Comparison of ENCODE assay signal across 7 cellular contexts in the genomic region with DNA sequence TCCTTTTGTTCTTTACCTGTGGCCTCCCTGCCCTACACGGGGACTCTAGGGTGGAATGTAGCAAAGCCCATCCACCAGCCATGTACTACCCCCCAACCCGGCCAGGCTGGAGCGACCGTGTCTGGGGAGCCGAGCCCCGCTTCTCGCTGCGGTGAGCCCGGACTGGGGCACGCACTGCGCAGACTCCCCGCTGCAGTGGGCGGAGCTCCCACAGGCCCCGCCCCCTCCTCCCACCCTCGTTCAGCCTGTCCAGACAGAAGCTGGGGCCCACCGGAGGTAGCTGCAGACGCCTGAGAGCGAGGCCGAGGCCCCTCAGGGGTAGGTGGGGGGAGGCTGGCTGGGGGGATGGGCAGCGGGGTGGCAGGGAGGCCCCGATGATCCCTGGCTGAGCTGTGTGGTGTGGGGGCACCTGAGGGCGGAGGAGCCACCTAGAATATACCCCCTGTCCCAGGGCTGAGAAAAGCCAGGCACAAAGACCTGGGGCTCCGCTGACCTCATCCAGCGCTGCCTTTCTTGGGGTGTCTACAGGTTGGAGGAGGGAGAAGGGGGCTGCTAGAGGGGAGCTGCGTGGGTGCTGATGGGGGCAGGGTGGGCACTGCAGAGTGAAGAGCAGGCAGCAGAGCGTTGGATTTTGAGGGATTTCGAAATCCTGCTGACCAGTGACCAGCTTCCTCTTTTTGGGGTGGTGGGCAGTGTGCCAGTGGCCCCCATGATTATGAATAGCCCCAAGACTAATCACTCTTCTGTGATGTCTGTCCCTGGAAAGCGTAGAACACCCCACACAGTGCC. TPM values are rescaled to one million over a fixed set of nuclear protein-coding genes. Genes with fewer than 3 reads are reported as not detected.
A peak's percentile ranks its signal among the peaks of the same experiment; 100 is the strongest.
DNase-seq lines count a peak whose midpoint lies in the region; ATAC-seq and TF ChIP-seq lines count a peak whose summit lies in the region.

No MANE protein-coding gene starts in this region.

- intact Hi-C loops in body of pancreas (cut with DNase I) = no loop called here

- ATAC-seq in body of pancreas (peak; percentile 59), HG03457 (IDR thresholded peaks at IDR 0.05; ENCODE audit: unreplicated experiment) (no peak)

- H3K9me3 ChIP-seq in GM23248 (ENCODE audit: low read depth) = no peaks in the 10 kb centered on the region
- no peaks in the 10 kb centered on the region for H3K9me3 ChIP-seq in SJSA1 (replicated peaks)
- no peaks in the 10 kb centered on the region for H3K9me3 ChIP-seq in body of pancreas
- H3K9me3 ChIP-seq in iPS-18a (ENCODE audit: control insufficient read depth, low read depth, low read length) = no peaks in the 10 kb centered on the region

- H3K4me1 ChIP-seq in GM23248 (ENCODE audit: insufficient read depth) (no peaks in the 10 kb centered on the region), SJSA1 (replicated peaks) (peaks cover 4% of the 10 kb centered on the region; the same call in 1 of the 2 replicates), body of pancreas (no peaks in the 10 kb centered on the region), iPS-18a (ENCODE audit: control insufficient read depth, low read depth, low read length) (peaks cover 7% of the 10 kb centered on the region)

- no peaks in the 10 kb centered on the region for H3K79me2 ChIP-seq in GM23248 (ENCODE audit: insufficient read depth)

- H3K27me3 ChIP-seq in GM23248 (replicated peaks; ENCODE audit: insufficient read depth) = no peaks in the 10 kb centered on the region
- no peaks in the 10 kb centered on the region for H3K27me3 ChIP-seq in SJSA1 (replicated peaks)
- no peaks in the 10 kb centered on the region for H3K27me3 ChIP-seq in body of pancreas
- no peaks in the 10 kb centered on the region for H3K27me3 ChIP-seq in iPS-18a (ENCODE audit: control insufficient read depth, insufficient read depth, low read length)

- no peaks in the 10 kb centered on the region for H3F3A ChIP-seq in GM23248 (ENCODE audit: insufficient read depth)

- in situ Hi-C loops in GM23248 (cut with MboI) = no loop called here

- no peaks in the 10 kb centered on the region for H4K20me1 ChIP-seq in GM23248 (ENCODE audit: insufficient read depth)

- peaks cover 3% of the 10 kb centered on the region; the same call in 1 of the 2 replicates for H3K36me3 ChIP-seq in GM23248 (ENCODE audit: low read depth)
- peaks cover 10% of the 10 kb centered on the region for H3K36me3 ChIP-seq in SJSA1
- H3K36me3 ChIP-seq in body of pancreas (replicated peaks in 1 of 2; ENCODE audit: insufficient read depth in 1 of 2, low read depth in 2 of 2) = peaks cover 0 to 6% of the 10 kb centered on the region in 2 donors
- peaks cover 16% of the 10 kb centered on the region for H3K36me3 ChIP-seq in iPS-18a (ENCODE audit: control insufficient read depth, low read depth, low read length)

- no peaks in the 10 kb centered on the region for H3K9me2 ChIP-seq in GM23248 (ENCODE audit: insufficient read depth)

- no peak overlapping the region for H3K9ac ChIP-seq in GM23248
- H3K9ac ChIP-seq in iPS-18a (ENCODE audit: low read length) = peak overlapping the region; percentile 66

- no peak overlapping the region for H3K4me2 ChIP-seq in GM23248 (ENCODE audit: unreplicated experiment)

- DNase-seq in GM23248 = peak; percentile 16
- DNase-seq in SJSA1 (ENCODE audit: low read depth in 1 of 2, low spot score in 2 of 2) = peak; percentile 33 to 70
- peak; percentile 33 to 63 (median 46) for DNase-seq in body of pancreas
- DNase-seq in skeletal muscle cell (ENCODE audit: low read depth) = peak; percentile 29
- no peak for DNase-seq in Kasumi-1 (lab: John Stamatoyannopoulos, UW)

- no peak overlapping the region for H3K4me3 ChIP-seq in GM23248
- peak overlapping the region; percentile 36 for H3K4me3 ChIP-seq in SJSA1
- H3K4me3 ChIP-seq in body of pancreas = no peak overlapping the region
- peak overlapping the region; percentile 74 for H3K4me3 ChIP-seq in iPS-18a (ENCODE audit: low read length)
- peak overlapping the region; percentile 58 for H3K4me3 ChIP-seq in skeletal muscle cell (ENCODE audit: low read depth, low read length)

- H2AFZ ChIP-seq in GM23248 = no peak overlapping the region

- TF ChIP-seq POLR2A in body of pancreas (IDR thresholded peaks at IDR 0.05) = peak in 1 of 3 donors; percentile 14

- H3K27ac ChIP-seq in GM23248 (no peak overlapping the region), SJSA1 (no peak overlapping the region), body of pancreas (no peak overlapping the region), iPS-18a (ENCODE audit: low read length) (no peak overlapping the region)

- TF ChIP-seq CTCF in body of pancreas (IDR thresholded peaks at IDR 0.05) = no peak

- 41 to 59% methylated on average over 6 to 28 of the region's 28 CpGs for WGBS in GM23248 (ENCODE audit: low coverage in 1 of 2, low lambda C conversion rate in 2 of 2, missing lambda C conversion rate in 2 of 2), 2 experiments
- 49 to 58% methylated on average over 19 to 25 of the region's 28 CpGs for WGBS in body of pancreas, 2 donors

RNA-seq across cellular contexts. Expression of a gene that starts 17.3 kb away (rescaled TPM):
- total RNA-seq in GM23248 (2014; rRNA removed; shearing (Covaris generic)) = 483 and 536 TPM in 2 replicates
- polyA plus RNA-seq in GM23248 (2016; fragmentation: Nextera tagmentation; extraction: Ambion mirVana) = 361 and 373 TPM in 2 replicates
- total RNA-seq in SJSA1 (2014; rRNA removed; shearing (Covaris generic)) = 208 and 270 TPM in 2 replicates
- total RNA-seq in body of pancreas = 100 to 1,000 TPM; 155 to 162 TPM

RNA-seq across cellular contexts. Expression of a gene that starts 17.6 kb away (rescaled TPM):
- 6.2 and 13.2 TPM in 2 replicates for total RNA-seq in GM23248 (2014; rRNA removed; shearing (Covaris generic))
- 10.9 and 11.2 TPM in 2 replicates for polyA plus RNA-seq in GM23248 (2016; fragmentation: Nextera tagmentation; extraction: Ambion mirVana)
- total RNA-seq in SJSA1 (2014; rRNA removed; shearing (Covaris generic)) = 11.6 and 41.7 TPM in 2 replicates
- total RNA-seq in body of pancreas = 10 to 100 TPM in 1 of 2 donors, 1 to 10 TPM in 1; 3.9 to 19.8 TPM

RNA-seq across cellular contexts. Expression of a gene that starts 24.2 kb away (rescaled TPM):
- total RNA-seq in GM23248 (2014; rRNA removed; shearing (Covaris generic)) = 0.43 TPM in 1 of 2 replicates, not detected in the other
- polyA plus RNA-seq in GM23248 (2016; fragmentation: Nextera tagmentation; extraction: Ambion mirVana) = 0.08 and 0.19 TPM in 2 replicates
- total RNA-seq in SJSA1 (2014; rRNA removed; shearing (Covaris generic)) = 0.08 TPM in 1 of 2 replicates, not detected in the other
- total RNA-seq in body of pancreas = not detected

RNA-seq across cellular contexts. Expression of a gene that starts 47.4 kb away (rescaled TPM):
- total RNA-seq in GM23248 (2014; rRNA removed; shearing (Covaris generic)) = 3.8 and 4.0 TPM in 2 replicates
- 0.52 and 0.54 TPM in 2 replicates for polyA plus RNA-seq in GM23248 (2016; fragmentation: Nextera tagmentation; extraction: Ambion mirVana)
- 0.88 and 2.4 TPM in 2 replicates for total RNA-seq in SJSA1 (2014; rRNA removed; shearing (Covaris generic))
- 10 to 100 TPM in 1 of 2 donors, 1 to 10 TPM in 1; 5.7 to 14.8 TPM for total RNA-seq in body of pancreas

RNA-seq across cellular contexts. Expression of a gene that starts 60.0 kb away (rescaled TPM):
- total RNA-seq in GM23248 (2014; rRNA removed; shearing (Covaris generic)) = 31.7 and 40.2 TPM in 2 replicates
- 34.5 and 36.2 TPM in 2 replicates for polyA plus RNA-seq in GM23248 (2016; fragmentation: Nextera tagmentation; extraction: Ambion mirVana)
- 25.7 and 38.1 TPM in 2 replicates for total RNA-seq in SJSA1 (2014; rRNA removed; shearing (Covaris generic))
- total RNA-seq in body of pancreas = 1 to 10 TPM; 6.9 to 7.3 TPM

Comparison
In these comparisons a context has a peak if more than half of its experiments do, and no peak if none do; other contexts are left out.
1. DNase-seq: peak in GM23248 (single experiment), SJSA1 (2 of 2), body of pancreas (4 of 4) and skeletal muscle cell (single experiment); none in Kasumi-1 (0 of 2).
2. H3K4me3 ChIP-seq: peak in SJSA1 (single experiment), iPS-18a (single experiment) and skeletal muscle cell (single experiment); none in GM23248 (single experiment) and body of pancreas (0 of 2).